ENCODE assay signal across 22 cellular contexts in genomic region chr11:61670626-61671025, GRCh38.
"Had no signal": no experiment of that assay in that cellular context is flagged by ENCODE, and none has a peak within 500 bp of the region (broad histone marks: within the 10 kb centered on the region; RNA-seq: fewer than 3 reads in every experiment).

No MANE protein-coding gene starts in this region.

- H3K9me2 ChIP-seq: SK-N-SH had no signal

- H3K9ac ChIP-seq: SK-N-SH had no signal

- H3K9me3 ChIP-seq: MG63, SK-N-SH had no signal

- DNase-seq: Karpas-422, KG1, MG63, NCI-H1092, NCI-H1105 treated with DMSO at 0.1 percent for 48 hours, NCI-H1417 treated with DMSO at 0.1 percent for 48 hours, NCI-H146, NCI-H1694 treated with DMSO at 0.1 percent for 48 hours, NCI-H1930, NCI-H2081, NCI-H2107, NCI-H2227 treated with DMSO at 0.1 percent for 48 hours, NCI-H524 treated with DMSO at 0.1 percent for 48 hours, NCI-H69, NCI-H774, RPMI8226, SHP77, SK-N-SH, SW 1271 had no signal

- H3K4me2 ChIP-seq: SK-N-SH had no signal

- H3K27ac ChIP-seq: HL-60 had no signal

- H3K4me3 ChIP-seq: MG63 had no signal

- FAIRE-seq: HTR-8/SVneo, RCC 7860 had no signal

- H3K36me3 ChIP-seq: MG63 had no signal
